Comparison of ENCODE assay signal across 1 cellular context in genomic region chr10:34479520-34480179, GRCh38.
TF ChIP-seq lines count a peak whose summit lies in the region.

No MANE protein-coding gene starts in this region.

TF ChIP-seq in HepG2, 621 proteins besides CTCF, POLR2A, EP300 and RAD21 (continued from another document and continues in another):
- TF ChIP-seq ZHX1 (CRISPR knock-in tag; IDR thresholded peaks at IDR 0.05; ENCODE audit: low read depth) (no peak), CBX5 (CRISPR knock-in tag; IDR thresholded peaks at IDR 0.05; ENCODE audit: borderline replicate concordance) (no peak), ZNF883 (CRISPR knock-in tag; IDR thresholded peaks at IDR 0.05; ENCODE audit: not compliant biosample characterization) (no peak), CEBPB (IDR thresholded peaks at IDR 0.05; ENCODE audit: borderline replicate concordance, low read depth, low read length) (peak; percentile 31; the same call in 1 of the 2 replicates), NFYC (CRISPR knock-in tag; IDR thresholded peaks at IDR 0.05) (no peak), TCF7 (IDR thresholded peaks at IDR 0.05; ENCODE audit: low read depth) (0 out of 2 replicates have a peak, but pooled peaks have one; percentile 14), HDAC1 (CRISPR knock-in tag; IDR thresholded peaks at IDR 0.05) (no peak), MXI1 (IDR thresholded peaks at IDR 0.05; ENCODE audit: borderline replicate concordance, low read depth, low read length) (no peak), PITX1 (CRISPR knock-in tag; IDR thresholded peaks at IDR 0.05) (peak; percentile 47), ZNF564 (CRISPR knock-in tag; IDR thresholded peaks at IDR 0.05) (no peak), TRAFD1 (CRISPR knock-in tag; IDR thresholded peaks at IDR 0.05; ENCODE audit: borderline replicate concordance) (no peak), ARID5B (CRISPR knock-in tag; IDR thresholded peaks at IDR 0.05) (peak; percentile 41; the same call in 1 of the 2 replicates), FOXO4 (CRISPR knock-in tag; conservative IDR thresholded peaks at IDR 0.05) (no peak), SP140L (CRISPR knock-in tag; IDR thresholded peaks at IDR 0.05; ENCODE audit: borderline replicate concordance) (no peak), REL (CRISPR knock-in tag; conservative IDR thresholded peaks at IDR 0.05) (no peak), ZNF704 (CRISPR knock-in tag; IDR thresholded peaks at IDR 0.05; ENCODE audit: borderline replicate concordance) (no peak), ZNF253 (CRISPR knock-in tag; IDR thresholded peaks at IDR 0.05; ENCODE audit: borderline replicate concordance) (no peak), TGIF2 (CRISPR knock-in tag; IDR thresholded peaks at IDR 0.05) (no peak), POLR2G (IDR thresholded peaks at IDR 0.05; ENCODE audit: low read depth, low read length) (no peak), CSRNP2 (CRISPR knock-in tag; conservative IDR thresholded peaks at IDR 0.05; ENCODE audit: low read depth) (no peak), ZNF737 (CRISPR knock-in tag; IDR thresholded peaks at IDR 0.05; ENCODE audit: borderline replicate concordance) (no peak), ZFP90 (CRISPR knock-in tag; IDR thresholded peaks at IDR 0.05; ENCODE audit: borderline replicate concordance) (no peak), DNMT1 (CRISPR knock-in tag; IDR thresholded peaks at IDR 0.05) (no peak), ATF7 (IDR thresholded peaks at IDR 0.05) (no peak), ATF7 (CRISPR knock-in tag; IDR thresholded peaks at IDR 0.05) (no peak), GFI1 (CRISPR knock-in tag; IDR thresholded peaks at IDR 0.05; ENCODE audit: borderline replicate concordance) (no peak), STAT6 (CRISPR knock-in tag; IDR thresholded peaks at IDR 0.05; ENCODE audit: borderline replicate concordance) (no peak), HMG20B (CRISPR knock-in tag; conservative IDR thresholded peaks at IDR 0.05) (no peak), ZNF781 (CRISPR knock-in tag; IDR thresholded peaks at IDR 0.05; ENCODE audit: borderline replicate concordance, not compliant biosample characterization) (no peak), ZNF12 (CRISPR knock-in tag; IDR thresholded peaks at IDR 0.05) (no peak), HNRNPUL1 (IDR thresholded peaks at IDR 0.05; ENCODE audit: low read depth, low read length) (no peak), IKZF1 (IDR thresholded peaks at IDR 0.05) (no peak), RARG (CRISPR knock-in tag; IDR thresholded peaks at IDR 0.05; ENCODE audit: low read depth) (no peak), KAT7 (CRISPR knock-in tag; IDR thresholded peaks at IDR 0.05; ENCODE audit: borderline replicate concordance) (no peak), KIAA2018 (CRISPR knock-in tag; IDR thresholded peaks at IDR 0.05; ENCODE audit: borderline replicate concordance) (no peak)
